Comparison of ENCODE assay signal across 8 cellular contexts in genomic region chr9:83583151-83584014, GRCh38. TPM values are rescaled to one million over a fixed set of nuclear protein-coding genes. Genes with fewer than 3 reads are reported as not detected.
DNase-seq lines count a peak whose midpoint lies in the region; ATAC-seq, FAIRE-seq and TF ChIP-seq lines count a peak whose summit lies in the region.

No MANE protein-coding gene starts in this region.

- ATAC-seq in A549 (peak; percentile 91 to 92), HG02870 (IDR thresholded peaks at IDR 0.05; ENCODE audit: unreplicated experiment) (peak; percentile 79), body of pancreas (peak; percentile 79)

- H3K27me3 ChIP-seq in NT2/D1 (ENCODE audit: insufficient read depth, insufficient read length) (no peaks in the 10 kb centered on the region), body of pancreas (no peaks in the 10 kb centered on the region)

- 27% methylated on average over 6 of the region's 6 CpGs for WGBS in A549 (ENCODE audit: missing lambda C conversion rate)
- 57 to 58% methylated on average over 6 of the region's 6 CpGs for WGBS in body of pancreas, 2 donors

- DNase-seq in A549 (ENCODE audit: low read depth in 1 of 2, low spot score in 1 of 2) (peak; percentile 41 to 55), GM03348 (ENCODE audit: low spot score) (peak; percentile 72), NT2/D1 (ENCODE audit: low read depth, low spot score) (peak; percentile 83), body of pancreas (peak; percentile 56 to 68 (median 63)), iPS-NIHi7 (ENCODE audit: extremely low spot score) (peak; percentile 77), mesenteric fat pad (ENCODE audit: low spot score) (no peak)
- peak; percentile 9 for DNase-seq in stimulated activated CD4-positive, alpha-beta T cell treated with anti-CD3 and anti-CD28 coated beads, Interleukin-4, amount 100 ng/mL, for 24 hours

- no peaks in the 10 kb centered on the region for H3K4me1 ChIP-seq in A549
- no peaks in the 10 kb centered on the region for H3K4me1 ChIP-seq in NT2/D1 (ENCODE audit: insufficient read depth, insufficient read length)
- H3K4me1 ChIP-seq in body of pancreas, result no peaks in the 10 kb centered on the region

- intact Hi-C loops in body of pancreas (cut with DNase I), result no loop called here

- no peak overlapping the region for H3K4me2 ChIP-seq in A549

- CTCF ChIA-PET in A549 (lab: Yijun Ruan, JAX), result interaction anchor here (0.6 to 1.3 kb wide), 4 partner anchors 8 to 923 kb away, joined by 3 read pairs; no protein-coding TSS in a partner anchor

- H3K9ac ChIP-seq in NT2/D1 (ENCODE audit: insufficient read length, low read depth), result no peak overlapping the region

- peak; percentile 27 to 41; a peak in 2 of 5 replicates for TF ChIP-seq RAD21 in A549 (conservative IDR thresholded peaks at IDR 0.05 in 1 of 2, IDR thresholded peaks at IDR 0.05 in 1 of 2)

- POLR2A ChIA-PET in A549 (lab: Yijun Ruan, JAX), result no interaction called here

- FAIRE-seq in A549 (lab: Jason Lieb, UNC), result no peak

- no peak for TF ChIP-seq EP300 in A549 (IDR thresholded peaks at IDR 0.05)

- no peak for TF ChIP-seq POLR2A in A549 (IDR thresholded peaks at IDR 0.05; ENCODE audit: low read length)
- TF ChIP-seq POLR2A in body of pancreas (IDR thresholded peaks at IDR 0.05), result no peak

- H3K27ac ChIP-seq in A549 (no peak overlapping the region), body of pancreas (no peak overlapping the region)

- no peak overlapping the region for H3K4me3 ChIP-seq in A549
- no peak overlapping the region for H3K4me3 ChIP-seq in NT2/D1 (ENCODE audit: insufficient read length, low read depth)
- H3K4me3 ChIP-seq in body of pancreas, result no peak overlapping the region

- H3K9me3 ChIP-seq in A549, result peaks cover 17% of the 10 kb centered on the region; the same call in 2 of the 3 replicates
- H3K9me3 ChIP-seq in NT2/D1 (ENCODE audit: insufficient read depth, low read length), result 0 out of 2 replicates have a peak, but pooled peaks cover 6% of the 10 kb centered on the region
- no peaks in the 10 kb centered on the region for H3K9me3 ChIP-seq in body of pancreas

- no peaks in the 10 kb centered on the region for H3K36me3 ChIP-seq in NT2/D1 (ENCODE audit: insufficient read depth, insufficient read length, low read length)
- no peaks in the 10 kb centered on the region for H3K36me3 ChIP-seq in body of pancreas (replicated peaks in 1 of 2; ENCODE audit: insufficient read depth in 1 of 2, low read depth in 2 of 2)

- TF ChIP-seq CTCF in A549 (IDR thresholded peaks at IDR 0.05) (peak; percentile 60), body of pancreas (IDR thresholded peaks at IDR 0.05) (peak; percentile 53 to 81 (median 68))

TF ChIP-seq in A549, 52 proteins besides CTCF, POLR2A, EP300 and RAD21:
- TF ChIP-seq HDAC2 (IDR thresholded peaks at IDR 0.05) (no peak), PHF8 (IDR thresholded peaks at IDR 0.05; ENCODE audit: borderline replicate concordance, low read depth) (no peak), ZSCAN20 (CRISPR knock-in tag; IDR thresholded peaks at IDR 0.05) (no peak), SMC3 (IDR thresholded peaks at IDR 0.05) (peak; percentile 45), MYC (IDR thresholded peaks at IDR 0.05; ENCODE audit: borderline replicate concordance, low read length) (no peak), FOXS1 (CRISPR knock-in tag; IDR thresholded peaks at IDR 0.05) (no peak), BHLHE40 (IDR thresholded peaks at IDR 0.05; ENCODE audit: low read depth, low read length) (no peak)

RNA-seq across cellular contexts. Expression of gene IDNK, which starts 39.6 kb away (rescaled TPM):
- polyA plus RNA-seq in A549 (2011; rRNA removed) (13.4 and 16.2 TPM in 2 replicates), A549 (2017; fragmentation: RNase III; extraction: RNeasy Plus Mini Kit Qiagen cat#74134 plus additional on column Dnase treatment) (9.4 to 12.5 TPM (median 10.9 TPM) in 3 replicates)
- polyA plus RNA-seq in A549 (2012; cell fraction: cytosol; rRNA removed), result 3.5 TPM in 2 replicates
- 1.3 and 2.9 TPM in 2 replicates for polyA plus RNA-seq in A549 (2012; cell fraction: nucleus; rRNA removed)
- polyA minus RNA-seq in A549 (2011; rRNA and poly(A)+ RNA removed), result 1.9 and 3.4 TPM in 2 replicates
- total RNA-seq in body of pancreas (1 to 10 TPM; 2.3 to 3.9 TPM), mesenteric fat pad (6.1 TPM)

RNA-seq across cellular contexts. Expression of gene FRMD3, which starts 45.2 kb away (rescaled TPM):
- polyA plus RNA-seq in A549 (2011; rRNA removed) (1.7 and 2.2 TPM in 2 replicates), A549 (2017; fragmentation: RNase III; extraction: RNeasy Plus Mini Kit Qiagen cat#74134 plus additional on column Dnase treatment) (3.0 to 3.3 TPM (median 3.2 TPM) in 3 replicates)
- 0.30 and 0.34 TPM in 2 replicates for polyA plus RNA-seq in A549 (2012; cell fraction: cytosol; rRNA removed)
- 0.67 and 1.1 TPM in 2 replicates for polyA plus RNA-seq in A549 (2012; cell fraction: nucleus; rRNA removed)
- polyA minus RNA-seq in A549 (2011; rRNA and poly(A)+ RNA removed), result 2.0 and 3.1 TPM in 2 replicates
- total RNA-seq in body of pancreas (1 to 10 TPM; 2.1 to 4.6 TPM), mesenteric fat pad (11.7 TPM)
